Comparison of ENCODE assay signal across 27 cellular contexts in genomic region chr2:202934456-202934855, GRCh38.
"Had no signal": no experiment of that assay in that cellular context is flagged by ENCODE, and none has a peak within 500 bp of the region (broad histone marks: within the 10 kb centered on the region; RNA-seq: fewer than 3 reads in every experiment).

No MANE protein-coding gene starts in this region.

- ATAC-seq: stimulated activated effector memory CD8-positive, alpha-beta T cell treated with anti-CD3 and anti-CD28 coated beads, Interleukin-12 subunit alpha, Interleukin-12 subunit beta, amount 100 ng/mL, for 72 hours; stimulated activated memory B cell treated with anti-CD40 and anti-IgM and Interleukin-4, amounts not matched to agents 10 μg/mL and 1 μg/mL and 100 μg/mL, for 72 hours; stimulated activated naive CD8-positive, alpha-beta T cell treated with anti-CD3 and anti-CD28 coated beads, Interleukin-15, amount 100 ng/mL, for 72 hours; stimulated activated naive CD8-positive, alpha-beta T cell treated with anti-CD3 and anti-CD28 coated beads, Interleukin-15, Interleukin-2, amounts not matched to agents 100 U/mL and 50 U/mL, for 24 hours; upper lobe of right lung had no signal

- H3K9me3 Mint-ChIP-seq: stimulated activated effector memory CD8-positive, alpha-beta T cell treated with anti-CD3 and anti-CD28 coated beads, Interleukin-12 subunit alpha, Interleukin-12 subunit beta, amount 100 ng/mL, for 72 hours; stimulated activated memory B cell treated with anti-CD40 and anti-IgM and Interleukin-4, amounts not matched to agents 10 μg/mL and 1 μg/mL and 100 μg/mL, for 72 hours; stimulated activated naive CD8-positive, alpha-beta T cell treated with anti-CD3 and anti-CD28 coated beads, Interleukin-15, Interleukin-2, amounts not matched to agents 100 ng/mL and 50 ng/mL, for 24 hours; type B pancreatic cell had no signal

- DNase-seq: stimulated activated CD4-positive, alpha-beta T cell treated with anti-CD3 and anti-CD28 coated beads, Interleukin-1b, Interleukin-23, amount 100 ng/mL, for 48 hours; stimulated activated CD4-positive, alpha-beta T cell treated with anti-CD3 and anti-CD28 coated beads, Interleukin-2, amount 100 ng/mL, for 24 hours; stimulated activated CD4-positive, alpha-beta T cell treated with anti-CD3 and anti-CD28 coated beads, Interleukin-2, amount 100 ng/mL, for 48 hours; stimulated activated CD4-positive, alpha-beta T cell treated with anti-CD3 and anti-CD28 coated beads, Interleukin-4, amount 100 ng/mL, for 1 hour; stimulated activated CD4-positive, alpha-beta T cell treated with anti-CD3 and anti-CD28 coated beads, Interleukin-4, amount 100 ng/mL, for 4 hours; stimulated activated CD8-positive, alpha-beta memory T cell treated with anti-CD3 and anti-CD28 coated beads, Interleukin-4, amount 100 ng/mL, for 48 hours; stimulated activated naive CD4-positive, alpha-beta T cell; stimulated activated naive CD4-positive, alpha-beta T cell treated with Interleukin-2 at 50 U/mL for 16 hours; stimulated activated naive CD8-positive, alpha-beta T cell treated with anti-CD3 and anti-CD28 coated beads, Interleukin-15, amount 100 ng/mL, for 72 hours; stimulated activated naive CD8-positive, alpha-beta T cell treated with anti-CD3 and anti-CD28 coated beads, Interleukin-15, Interleukin-2, amounts not matched to agents 100 U/mL and 50 U/mL, for 24 hours; stomach; substantia nigra; testis; thyroid gland; tibial artery; transverse colon; upper lobe of left lung; upper lobe of right lung; uterus had no signal

- H3K4me1 ChIP-seq: stomach, suprapubic skin, testis, thyroid gland, tibial artery, tibial nerve, transverse colon, upper lobe of left lung, upper lobe of right lung, uterus, vagina had no signal

- H3K4me1 Mint-ChIP-seq: stimulated activated effector memory CD8-positive, alpha-beta T cell treated with anti-CD3 and anti-CD28 coated beads, Interleukin-12 subunit alpha, Interleukin-12 subunit beta, amount 100 ng/mL, for 72 hours; stimulated activated naive CD8-positive, alpha-beta T cell treated with anti-CD3 and anti-CD28 coated beads, Interleukin-15, amount 100 ng/mL, for 72 hours had no signal

- H3K27ac Mint-ChIP-seq: stimulated activated memory B cell treated with anti-CD40 and anti-IgM and Interleukin-4, amounts not matched to agents 10 μg/mL and 1 μg/mL and 100 μg/mL, for 72 hours; stimulated activated naive CD8-positive, alpha-beta T cell treated with anti-CD3 and anti-CD28 coated beads, Interleukin-15, amount 100 ng/mL, for 72 hours; stimulated activated naive CD8-positive, alpha-beta T cell treated with anti-CD3 and anti-CD28 coated beads, Interleukin-15, Interleukin-2, amounts not matched to agents 100 ng/mL and 50 ng/mL, for 24 hours; type B pancreatic cell had no signal

- H3K27ac ChIP-seq: stomach, suprapubic skin, testis, thoracic aorta, thyroid gland, tibial artery, tibial nerve, transverse colon, upper lobe of left lung, upper lobe of right lung, uterus, vagina had no signal

- H3K4me3 ChIP-seq: stomach, suprapubic skin, testis, thoracic aorta, thyroid gland, tibial artery, tibial nerve, transverse colon, upper lobe of left lung, upper lobe of right lung, uterus, vagina had no signal

- H3K27me3 Mint-ChIP-seq: stimulated activated memory B cell treated with anti-CD40 and anti-IgM and Interleukin-4, amounts not matched to agents 10 μg/mL and 1 μg/mL and 100 μg/mL, for 72 hours; stimulated activated naive CD8-positive, alpha-beta T cell treated with anti-CD3 and anti-CD28 coated beads, Interleukin-15, amount 100 ng/mL, for 72 hours; stimulated activated naive CD8-positive, alpha-beta T cell treated with anti-CD3 and anti-CD28 coated beads, Interleukin-15, Interleukin-2, amounts not matched to agents 100 ng/mL and 50 ng/mL, for 24 hours; type B pancreatic cell had no signal

- H3K36me3 ChIP-seq: thoracic aorta, thyroid gland, transverse colon, upper lobe of right lung, uterus had no signal

- H3K4me3 Mint-ChIP-seq: stimulated activated effector memory CD8-positive, alpha-beta T cell treated with anti-CD3 and anti-CD28 coated beads, Interleukin-12 subunit alpha, Interleukin-12 subunit beta, amount 100 ng/mL, for 72 hours; stimulated activated memory B cell treated with anti-CD40 and anti-IgM and Interleukin-4, amounts not matched to agents 10 μg/mL and 1 μg/mL and 100 μg/mL, for 72 hours; stimulated activated naive CD8-positive, alpha-beta T cell treated with anti-CD3 and anti-CD28 coated beads, Interleukin-15, amount 100 ng/mL, for 72 hours; stimulated activated naive CD8-positive, alpha-beta T cell treated with anti-CD3 and anti-CD28 coated beads, Interleukin-15, Interleukin-2, amounts not matched to agents 100 ng/mL and 50 ng/mL, for 24 hours; type B pancreatic cell had no signal

- H3K27me3 ChIP-seq: stomach, suprapubic skin, testis, thyroid gland, tibial artery, tibial nerve, transverse colon, upper lobe of left lung, upper lobe of right lung, uterus, vagina had no signal

- H3K9me3 ChIP-seq: stomach, suprapubic skin, testis, thoracic aorta, thyroid gland, transverse colon, upper lobe of left lung, upper lobe of right lung, vagina had no signal
